Comparison of ENCODE assay signal across 22 cellular contexts in genomic region chr1:208278638-208279037, GRCh38.
"Had no signal": no experiment of that assay in that cellular context is flagged by ENCODE, and none has a peak within 500 bp of the region (broad histone marks: within the 10 kb centered on the region; RNA-seq: fewer than 3 reads in every experiment).

No MANE protein-coding gene starts in this region.

- H3K9me3 ChIP-seq: adrenal gland, breast epithelium, colonic mucosa, heart left ventricle, right lobe of liver, stomach, transverse colon had no signal

- DNase-seq: activated CD4-positive, alpha-beta T cell treated with anti-CD3 and anti-CD28 coated beads for 1 hour; activated CD4-positive, alpha-beta T cell treated with anti-CD3 and anti-CD28 coated beads, Interleukin-2, amount 50 U/mL, for 1 hour; activated CD8-positive, alpha-beta T cell treated with anti-CD3 and anti-CD28 coated beads, Interleukin-2, amount 10 ng/mL, durations not matched to agents 7 days and 5 days; activated gamma-delta T cell treated with Interleukin-2 at 50 U/mL for 16 hours; adrenal gland; colonic mucosa; dorsolateral prefrontal cortex; heart left ventricle; islet precursor cell; left cardiac atrium; occipital lobe; posterior cingulate gyrus; right lobe of liver; stimulated activated CD4-positive, alpha-beta T cell treated with anti-CD3 and anti-CD28 coated beads, Interleukin-2, amount 100 ng/mL, for 24 hours; stomach; transverse colon had no signal

- H3K4me1 Mint-ChIP-seq: memory B cell; stimulated activated effector memory CD8-positive, alpha-beta T cell treated with anti-CD3 and anti-CD28 coated beads, Interleukin-12 subunit alpha, Interleukin-12 subunit beta, amount 100 ng/mL, for 72 hours had no signal

- H3K4me3 Mint-ChIP-seq: activated CD8-positive, alpha-beta T cell treated with anti-CD3 and anti-CD28 coated beads, Interleukin-2, amount 10 ng/mL, durations not matched to agents 7 days and 5 days; memory B cell; stimulated activated effector memory CD8-positive, alpha-beta T cell treated with anti-CD3 and anti-CD28 coated beads, Interleukin-12 subunit alpha, Interleukin-12 subunit beta, amount 100 ng/mL, for 72 hours had no signal

- H3K4me1 ChIP-seq: adrenal gland, colonic mucosa, right lobe of liver, stomach, transverse colon had no signal

- H3K36me3 ChIP-seq: adrenal gland, breast epithelium, colonic mucosa, heart left ventricle, right lobe of liver, stomach, transverse colon had no signal

- H3K9me3 Mint-ChIP-seq: activated naive CD4-positive, alpha-beta T cell treated with anti-CD3 and anti-CD28 coated beads, Interleukin-2, amount 50 U/mL, for 72 hours; memory B cell; stimulated activated effector memory CD8-positive, alpha-beta T cell treated with anti-CD3 and anti-CD28 coated beads, Interleukin-12 subunit alpha, Interleukin-12 subunit beta, amount 100 ng/mL, for 72 hours had no signal

- H3K27me3 ChIP-seq: colonic mucosa, right lobe of liver had no signal

- H3K36me3 Mint-ChIP-seq: activated naive CD4-positive, alpha-beta T cell treated with anti-CD3 and anti-CD28 coated beads, Interleukin-2, amount 50 U/mL, for 72 hours; memory B cell; stimulated activated effector memory CD8-positive, alpha-beta T cell treated with anti-CD3 and anti-CD28 coated beads, Interleukin-12 subunit alpha, Interleukin-12 subunit beta, amount 100 ng/mL, for 72 hours had no signal

- H3K4me3 ChIP-seq: adrenal gland, breast epithelium, colonic mucosa, dorsolateral prefrontal cortex, heart left ventricle, right lobe of liver, skin epidermis, stomach, transverse colon had no signal

- H3K27ac ChIP-seq: adrenal gland, breast epithelium, colonic mucosa, dorsolateral prefrontal cortex, epithelial cell of prostate, right lobe of liver, skin epidermis, stomach, transverse colon had no signal

- H3K27ac Mint-ChIP-seq: activated CD8-positive, alpha-beta T cell treated with anti-CD3 and anti-CD28 coated beads, Interleukin-2, amount 10 ng/mL, durations not matched to agents 7 days and 5 days; activated naive CD4-positive, alpha-beta T cell treated with anti-CD3 and anti-CD28 coated beads, Interleukin-2, amount 50 U/mL, for 72 hours; memory B cell; stimulated activated effector memory CD8-positive, alpha-beta T cell treated with anti-CD3 and anti-CD28 coated beads, Interleukin-12 subunit alpha, Interleukin-12 subunit beta, amount 100 ng/mL, for 72 hours had no signal

- ATAC-seq: activated CD8-positive, alpha-beta T cell treated with anti-CD3 and anti-CD28 coated beads, Interleukin-2, amount 10 ng/mL, durations not matched to agents 7 days and 5 days; activated naive CD4-positive, alpha-beta T cell treated with anti-CD3 and anti-CD28 coated beads, Interleukin-2, amount 50 U/mL, for 72 hours; left cardiac atrium; right lobe of liver; stimulated activated effector memory CD8-positive, alpha-beta T cell treated with anti-CD3 and anti-CD28 coated beads, Interleukin-12 subunit alpha, Interleukin-12 subunit beta, amount 100 ng/mL, for 72 hours had no signal
